In genomic region chr21:41828884-41829360, GRCh38 we compare ENCODE assay signal across 2 cellular contexts.
TF ChIP-seq lines count a peak whose summit lies in the region.

No MANE protein-coding gene starts in this region.

TF ChIP-seq in HEK293, 187 proteins besides CTCF, POLR2A, EP300 and RAD21:
- TF ChIP-seq ZNF776 (tag by site-specific recombination; IDR thresholded peaks at IDR 0.05; ENCODE audit: borderline replicate concordance) (no peak), KLF9 (tag by site-specific recombination; IDR thresholded peaks at IDR 0.05; ENCODE audit: low read depth) (peak; percentile 38; the same call in 1 of the 2 replicates), ZSCAN23 (tag by site-specific recombination; IDR thresholded peaks at IDR 0.05) (peak; percentile 13; the same call in 1 of the 2 replicates), ZNF843 (tag by site-specific recombination; IDR thresholded peaks at IDR 0.05) (no peak), KLF1 (tag by site-specific recombination; IDR thresholded peaks at IDR 0.05) (0 out of 2 replicates have a peak, but pooled peaks have one; percentile 7), ZNF791 (tag by site-specific recombination; IDR thresholded peaks at IDR 0.05) (0 out of 2 replicates have a peak, but pooled peaks have one; percentile 8), HOXD13 (CRISPR knock-in tag; IDR thresholded peaks at IDR 0.05; ENCODE audit: borderline replicate concordance) (0 out of 2 replicates have a peak, but pooled peaks have one; percentile 4), ZNF785 (tag by site-specific recombination; IDR thresholded peaks at IDR 0.05) (peak; percentile 38; the same call in 1 of the 2 replicates), ZNF133 (tag by site-specific recombination; IDR thresholded peaks at IDR 0.05) (no peak), ZNF23 (tag by site-specific recombination; IDR thresholded peaks at IDR 0.05; ENCODE audit: borderline replicate concordance) (no peak), ZNF544 (tag by site-specific recombination; IDR thresholded peaks at IDR 0.05) (0 out of 2 replicates have a peak, but pooled peaks have one; percentile 45), ZNF571 (tag by site-specific recombination; IDR thresholded peaks at IDR 0.05) (0 out of 2 replicates have a peak, but pooled peaks have one; percentile 33), ZNF114 (tag by site-specific recombination; IDR thresholded peaks at IDR 0.05) (peak; percentile 78), ZNF239 (tag by site-specific recombination; IDR thresholded peaks at IDR 0.05) (0 out of 2 replicates have a peak, but pooled peaks have one; percentile 48), ZNF621 (tag by site-specific recombination; IDR thresholded peaks at IDR 0.05) (0 out of 2 replicates have a peak, but pooled peaks have one; percentile 35), ZNF211 (tag by site-specific recombination; IDR thresholded peaks at IDR 0.05; ENCODE audit: low read depth) (no peak), ZIC2 (tag by site-specific recombination; IDR thresholded peaks at IDR 0.05) (0 out of 2 replicates have a peak, but pooled peaks have one; percentile 6), ZNF555 (tag by site-specific recombination; conservative IDR thresholded peaks at IDR 0.05) (no peak), ZNF707 (tag by site-specific recombination; IDR thresholded peaks at IDR 0.05) (0 out of 2 replicates have a peak, but pooled peaks have one; percentile 26)
- TF ChIP-seq, protein P1, sequence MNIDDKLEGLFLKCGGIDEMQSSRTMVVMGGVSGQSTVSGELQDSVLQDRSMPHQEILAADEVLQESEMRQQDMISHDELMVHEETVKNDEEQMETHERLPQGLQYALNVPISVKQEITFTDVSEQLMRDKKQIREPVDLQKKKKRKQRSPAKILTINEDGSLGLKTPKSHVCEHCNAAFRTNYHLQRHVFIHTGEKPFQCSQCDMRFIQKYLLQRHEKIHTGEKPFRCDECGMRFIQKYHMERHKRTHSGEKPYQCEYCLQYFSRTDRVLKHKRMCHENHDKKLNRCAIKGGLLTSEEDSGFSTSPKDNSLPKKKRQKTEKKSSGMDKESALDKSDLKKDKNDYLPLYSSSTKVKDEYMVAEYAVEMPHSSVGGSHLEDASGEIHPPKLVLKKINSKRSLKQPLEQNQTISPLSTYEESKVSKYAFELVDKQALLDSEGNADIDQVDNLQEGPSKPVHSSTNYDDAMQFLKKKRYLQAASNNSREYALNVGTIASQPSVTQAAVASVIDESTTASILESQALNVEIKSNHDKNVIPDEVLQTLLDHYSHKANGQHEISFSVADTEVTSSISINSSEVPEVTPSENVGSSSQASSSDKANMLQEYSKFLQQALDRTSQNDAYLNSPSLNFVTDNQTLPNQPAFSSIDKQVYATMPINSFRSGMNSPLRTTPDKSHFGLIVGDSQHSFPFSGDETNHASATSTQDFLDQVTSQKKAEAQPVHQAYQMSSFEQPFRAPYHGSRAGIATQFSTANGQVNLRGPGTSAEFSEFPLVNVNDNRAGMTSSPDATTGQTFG (tag by site-specific recombination; IDR thresholded peaks at IDR 0.05; ENCODE audit: borderline replicate concordance), result peak; percentile 38; the same call in 1 of the 2 replicates
- TF ChIP-seq, protein P2, sequence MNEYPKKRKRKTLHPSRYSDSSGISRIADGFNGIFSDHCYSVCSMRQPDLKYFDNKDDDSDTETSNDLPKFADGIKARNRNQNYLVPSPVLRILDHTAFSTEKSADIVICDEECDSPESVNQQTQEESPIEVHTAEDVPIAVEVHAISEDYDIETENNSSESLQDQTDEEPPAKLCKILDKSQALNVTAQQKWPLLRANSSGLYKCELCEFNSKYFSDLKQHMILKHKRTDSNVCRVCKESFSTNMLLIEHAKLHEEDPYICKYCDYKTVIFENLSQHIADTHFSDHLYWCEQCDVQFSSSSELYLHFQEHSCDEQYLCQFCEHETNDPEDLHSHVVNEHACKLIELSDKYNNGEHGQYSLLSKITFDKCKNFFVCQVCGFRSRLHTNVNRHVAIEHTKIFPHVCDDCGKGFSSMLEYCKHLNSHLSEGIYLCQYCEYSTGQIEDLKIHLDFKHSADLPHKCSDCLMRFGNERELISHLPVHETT (tag by site-specific recombination; IDR thresholded peaks at IDR 0.05), result peak; percentile 17; the same call in 1 of the 2 replicates
- TF ChIP-seq, protein P3, sequence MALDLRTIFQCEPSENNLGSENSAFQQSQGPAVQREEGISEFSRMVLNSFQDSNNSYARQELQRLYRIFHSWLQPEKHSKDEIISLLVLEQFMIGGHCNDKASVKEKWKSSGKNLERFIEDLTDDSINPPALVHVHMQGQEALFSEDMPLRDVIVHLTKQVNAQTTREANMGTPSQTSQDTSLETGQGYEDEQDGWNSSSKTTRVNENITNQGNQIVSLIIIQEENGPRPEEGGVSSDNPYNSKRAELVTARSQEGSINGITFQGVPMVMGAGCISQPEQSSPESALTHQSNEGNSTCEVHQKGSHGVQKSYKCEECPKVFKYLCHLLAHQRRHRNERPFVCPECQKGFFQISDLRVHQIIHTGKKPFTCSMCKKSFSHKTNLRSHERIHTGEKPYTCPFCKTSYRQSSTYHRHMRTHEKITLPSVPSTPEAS (tag by site-specific recombination; IDR thresholded peaks at IDR 0.05), result peak; percentile 48; the same call in 1 of the 2 replicates
- TF ChIP-seq, protein P4, sequence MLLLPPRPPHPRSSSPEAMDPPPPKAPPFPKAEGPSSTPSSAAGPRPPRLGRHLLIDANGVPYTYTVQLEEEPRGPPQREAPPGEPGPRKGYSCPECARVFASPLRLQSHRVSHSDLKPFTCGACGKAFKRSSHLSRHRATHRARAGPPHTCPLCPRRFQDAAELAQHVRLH (tag by site-specific recombination; IDR thresholded peaks at IDR 0.05), result no peak

TF ChIP-seq in H1, 55 proteins besides CTCF, POLR2A, EP300 and RAD21:
- TF ChIP-seq RNF2 (IDR thresholded peaks at IDR 0.05; ENCODE audit: borderline replicate concordance, low read depth, low read length, missing control alignments, poor library complexity, severe bottlenecking) (no peak), CBX8 (IDR thresholded peaks at IDR 0.05; ENCODE audit: borderline replicate concordance, low read depth, low read length) (no peak), ASH2L (IDR thresholded peaks at IDR 0.05; ENCODE audit: low read length) (no peak), FOSL1 (IDR thresholded peaks at IDR 0.05; ENCODE audit: insufficient read depth, low read depth, low read length) (no peak), CEBPB (IDR thresholded peaks at IDR 0.05; ENCODE audit: low read depth, low read length) (no peak), NANOG (IDR thresholded peaks at IDR 0.05; ENCODE audit: insufficient read depth, low read depth, low read length, poor library complexity, severe bottlenecking) (no peak), JUND (IDR thresholded peaks at IDR 0.05; ENCODE audit: low read length) (no peak), TCF12 (IDR thresholded peaks at IDR 0.05; ENCODE audit: low read depth, low read length) (no peak)
- TF ChIP-seq, protein P5, sequence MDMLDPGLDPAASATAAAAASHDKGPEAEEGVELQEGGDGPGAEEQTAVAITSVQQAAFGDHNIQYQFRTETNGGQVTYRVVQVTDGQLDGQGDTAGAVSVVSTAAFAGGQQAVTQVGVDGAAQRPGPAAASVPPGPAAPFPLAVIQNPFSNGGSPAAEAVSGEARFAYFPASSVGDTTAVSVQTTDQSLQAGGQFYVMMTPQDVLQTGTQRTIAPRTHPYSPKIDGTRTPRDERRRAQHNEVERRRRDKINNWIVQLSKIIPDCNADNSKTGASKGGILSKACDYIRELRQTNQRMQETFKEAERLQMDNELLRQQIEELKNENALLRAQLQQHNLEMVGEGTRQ (IDR thresholded peaks at IDR 0.05; ENCODE audit: low read length), result no peak
